ENCODE assay signal across 18 cellular contexts in genomic region chr3:129006864-129007263, GRCh38. TPM values are rescaled to one million over a fixed set of nuclear protein-coding genes. Genes with fewer than 3 reads are reported as not detected.
DNase-seq lines count a peak whose midpoint lies in the region; ATAC-seq and TF ChIP-seq lines count a peak whose summit lies in the region.
"Had no signal": no experiment of that assay in that cellular context is flagged by ENCODE, and none has a peak within 500 bp of the region (broad histone marks: within the 10 kb centered on the region; RNA-seq: fewer than 3 reads in every experiment).

No MANE protein-coding gene starts in this region.

- H3K27me3 ChIP-seq in MM.1S (replicated peaks; ENCODE audit: insufficient read depth, low read length), result peaks cover 17% of the 10 kb centered on the region
- H3K27me3 ChIP-seq in gastroesophageal sphincter, result peaks cover 54% of the 10 kb centered on the region
- H3K27me3 ChIP-seq in stomach, result peaks cover 2 to 24% (median 18%) of the 10 kb centered on the region in 3 donors
- peaks cover 22% of the 10 kb centered on the region for H3K27me3 ChIP-seq in trophoblast cell (ENCODE audit: insufficient read depth, low read length)

- no peak overlapping the region for H3K18ac ChIP-seq in trophoblast cell (ENCODE audit: low read length)

- H2AK5ac ChIP-seq in trophoblast cell (ENCODE audit: low read length), result no peak overlapping the region

- H4K20me1 ChIP-seq in MM.1S (ENCODE audit: insufficient read depth, low read length), result no peaks in the 10 kb centered on the region

- no peak overlapping the region for H2BK5ac ChIP-seq in trophoblast cell (ENCODE audit: low read depth, low read length, poor library complexity)

- H3K4me2 ChIP-seq in MM.1S (ENCODE audit: low read depth, low read length) (no peak overlapping the region), trophoblast cell (ENCODE audit: low read length) (no peak overlapping the region)

- H3K4ac ChIP-seq in trophoblast cell (ENCODE audit: low read depth, low read length), result no peak overlapping the region

- no peak for ATAC-seq in gastroesophageal sphincter
- ATAC-seq: GM12878 had no signal

- no peak overlapping the region for H2BK12ac ChIP-seq in trophoblast cell (ENCODE audit: low read length)

- no peaks in the 10 kb centered on the region for H3K9me3 ChIP-seq in MM.1S (replicated peaks; ENCODE audit: insufficient read depth, low read length)
- H3K9me3 ChIP-seq in gastroesophageal sphincter, result no peaks in the 10 kb centered on the region
- no peaks in the 10 kb centered on the region for H3K9me3 ChIP-seq in stomach
- H3K9me3 ChIP-seq in trophoblast cell (ENCODE audit: insufficient read depth, low read depth, low read length), result peaks cover 13% of the 10 kb centered on the region
- H3K9me3 ChIP-seq: Peyer's patch had no signal

- no peak overlapping the region for H3K23ac ChIP-seq in trophoblast cell (ENCODE audit: low read length)

- no peaks in the 10 kb centered on the region for H3F3A ChIP-seq in MM.1S (ENCODE audit: insufficient read depth, low read length)

- H2AFZ ChIP-seq in MM.1S (ENCODE audit: low read length), result no peak overlapping the region
- no peak overlapping the region for H2AFZ ChIP-seq in trophoblast cell (ENCODE audit: insufficient read depth, low read length, poor library complexity)

- H4K91ac ChIP-seq in trophoblast cell (ENCODE audit: low read depth, low read length), result no peak overlapping the region

- TF ChIP-seq EP300 in gastroesophageal sphincter (IDR thresholded peaks at IDR 0.05), result no peak
- TF ChIP-seq EP300 in stomach (IDR thresholded peaks at IDR 0.05), result no peak

- TF ChIP-seq POLR2A in gastroesophageal sphincter (IDR thresholded peaks at IDR 0.05) (no peak), stomach (IDR thresholded peaks at IDR 0.05) (no peak)

- H3K9ac ChIP-seq in MM.1S (ENCODE audit: low read length), result no peak overlapping the region
- no peak overlapping the region for H3K9ac ChIP-seq in trophoblast cell (ENCODE audit: low read length)

- H3K4me3 ChIP-seq in MM.1S (ENCODE audit: low read length) (no peak overlapping the region), gastroesophageal sphincter (no peak overlapping the region), stomach (no peak overlapping the region), trophoblast cell (ENCODE audit: low read depth, low read length) (no peak overlapping the region)
- H3K4me3 ChIP-seq: GM12878, Peyer's patch had no signal

- peak; percentile 8 for DNase-seq in D341Med (ENCODE audit: low spot score)
- peak; percentile 58 for DNase-seq in MM.1S
- no peak for DNase-seq in stomach
- no peak for DNase-seq in RKO (ENCODE audit: low spot score)
- no peak for DNase-seq in trophoblast cell
- DNase-seq in SK-N-DZ (ENCODE audit: low spot score), result no peak
- DNase-seq: GDM1, GOT3, KBM-7, NCI-H1092 treated with DMSO at 0.1 percent for 48 hours, NCI-H1694, NCI-H510A treated with DMSO at 0.1 percent for 48 hours, Peyer's patch, SHP77 treated with DMSO at 0.1 percent for 48 hours had no signal

- H2BK120ac ChIP-seq in trophoblast cell (ENCODE audit: insufficient read depth, low read length, poor library complexity), result no peak overlapping the region

- H4K8ac ChIP-seq in trophoblast cell (ENCODE audit: low read depth, low read length), result no peak overlapping the region

- intact Hi-C loops in stomach (cut with DNase I; ENCODE audit: low total_unique reads), result no loop called here

- H3K79me2 ChIP-seq in MM.1S (ENCODE audit: low read length), result no peaks in the 10 kb centered on the region
- no peaks in the 10 kb centered on the region for H3K79me2 ChIP-seq in trophoblast cell (ENCODE audit: control insufficient read depth, insufficient read depth, low read length, poor library complexity)

- H3K9me2 ChIP-seq in MM.1S (replicated peaks; ENCODE audit: insufficient read depth, low read length), result no peaks in the 10 kb centered on the region

- H3K4me1 ChIP-seq in MM.1S (ENCODE audit: low read length) (peaks cover 29% of the 10 kb centered on the region), gastroesophageal sphincter (peaks cover 0 to 75% (median 29%) of the 10 kb centered on the region in 3 donors), stomach (peaks cover 39 to 61% (median 50%) of the 10 kb centered on the region in 4 donors), trophoblast cell (ENCODE audit: control insufficient read depth in 1 of 2, insufficient read depth in 2 of 2, low read length in 2 of 2) (peaks cover 0 to 9% of the 10 kb centered on the region in 2 experiments)

- H3K27ac ChIP-seq in MM.1S (ENCODE audit: low read length) (no peak overlapping the region), gastroesophageal sphincter (peak overlapping the region in 3 of 4 donors; percentile 16 to 63 (median 60)), stomach (peak overlapping the region in 3 of 5 donors; percentile 10 to 40 (median 12)), trophoblast cell (ENCODE audit: low read depth, low read length) (no peak overlapping the region)

- WGBS in gastroesophageal sphincter (ENCODE audit: low coverage in 1 of 2), 2 donors, result 80 to 100% methylated on average over 1 to 2 of the region's 3 CpGs
- WGBS in stomach, 5 donors, result 76 to 94% (median 87%) methylated on average over 1 to 3 of the region's 3 CpGs
- no CpG with 5 or more reads among the region's 3 CpGs for WGBS in trophoblast cell (ENCODE audit: extremely low coverage, insufficient coverage, insufficient read length)

- H3K14ac ChIP-seq in trophoblast cell (ENCODE audit: low read length), result no peak overlapping the region

- no peaks in the 10 kb centered on the region for H3K79me1 ChIP-seq in trophoblast cell (ENCODE audit: low read length)

- no peak overlapping the region for H4K12ac ChIP-seq in trophoblast cell (ENCODE audit: low read depth, low read length)

- TF ChIP-seq CTCF in MM.1S (IDR thresholded peaks at IDR 0.05; ENCODE audit: low read length) (no peak), gastroesophageal sphincter (IDR thresholded peaks at IDR 0.05) (no peak), stomach (IDR thresholded peaks at IDR 0.05) (no peak)

- H3K36me3 ChIP-seq in MM.1S (replicated peaks; ENCODE audit: insufficient read depth, low read length) (no peaks in the 10 kb centered on the region), gastroesophageal sphincter (no peaks in the 10 kb centered on the region), stomach (peaks cover 0 to 5% (median 0%) of the 10 kb centered on the region in 4 donors), trophoblast cell (ENCODE audit: control insufficient read depth in 1 of 2, insufficient read depth in 2 of 2, low read length in 2 of 2) (no peaks in the 10 kb centered on the region)
- H3K36me3 ChIP-seq: Peyer's patch had no signal

RNA-seq across cellular contexts. Expression of gene EFCC1, which starts 5.8 kb away (rescaled TPM):
- 10 to 100 TPM in 1 of 4 donors, 1 to 10 TPM in 3; 4.8 to 10.3 (median 6.5) TPM for total RNA-seq in gastroesophageal sphincter
- total RNA-seq in stomach, result 10 to 100 TPM in 3 of 5 donors, 1 to 10 TPM in 2; 1.0 to 13.9 (median 10.3) TPM
- 10 to 100 TPM in 1 of 3 donors, 1 to 10 TPM in 2; 3.4 to 10.7 (median 8.2) TPM for polyA plus RNA-seq in stomach
- not detected in 2 replicates for polyA plus RNA-seq in trophoblast cell (2013)
- not detected in 2 replicates for polyA plus RNA-seq in SK-N-DZ (2014; cell fraction: cytosol; rRNA removed)
- not detected in 2 replicates for polyA plus RNA-seq in SK-N-DZ (2014; cell fraction: nucleus; rRNA removed)
- total RNA-seq: GM12878, MCF 10A had no signal
- polyA plus RNA-seq: BJ, GM12878 had no signal

RNA-seq across cellular contexts. Expression of gene CFAP92, which starts 13.0 kb away (rescaled TPM):
- 1 to 10 TPM in 3 of 4 donors, under 1 TPM in 1; 0.96 to 3.3 (median 2.3) TPM for total RNA-seq in gastroesophageal sphincter
- total RNA-seq in stomach, result 10 to 100 TPM in 1 of 5 donors, 1 to 10 TPM in 3, under 1 TPM in 1; 0.87 to 13.4 (median 5.2) TPM
- 1 to 10 TPM in 1 of 3 donors, under 1 TPM in 2; 0.50 to 2.7 (median 0.70) TPM for polyA plus RNA-seq in stomach
- polyA plus RNA-seq in trophoblast cell (2013), result 0.10 and 0.15 TPM in 2 replicates
- polyA plus RNA-seq in SK-N-DZ (2014; cell fraction: cytosol; rRNA removed), result 0.06 TPM in 1 of 2 replicates, not detected in the other
- 0.62 TPM in 1 of 2 replicates, not detected in the other for polyA plus RNA-seq in SK-N-DZ (2014; cell fraction: nucleus; rRNA removed)
- total RNA-seq: GM12878 had no signal
- polyA plus RNA-seq: BJ had no signal

RNA-seq across cellular contexts. Expression of gene GP9, which starts 53.7 kb away (rescaled TPM):
- total RNA-seq in gastroesophageal sphincter (not detected), stomach (not detected)
- not detected for polyA plus RNA-seq in stomach
- polyA plus RNA-seq in trophoblast cell (2013), result not detected in 2 replicates
- polyA plus RNA-seq in SK-N-DZ (2014; cell fraction: cytosol; rRNA removed), result not detected in 2 replicates
- not detected in 2 replicates for polyA plus RNA-seq in SK-N-DZ (2014; cell fraction: nucleus; rRNA removed)
- total RNA-seq: GM12878, MCF 10A, Peyer's patch had no signal
- polyA plus RNA-seq: BJ had no signal

Comparison
In these comparisons a context has a peak if more than half of its experiments do, and no peak if none do; other contexts are left out.
1. DNase-seq: peak in D341Med (single experiment) and MM.1S (single experiment); none in stomach (single experiment), RKO (single experiment), trophoblast cell (0 of 2) and SK-N-DZ (single experiment).
2. H3K27ac ChIP-seq: peak in gastroesophageal sphincter (3 of 4) and stomach (3 of 5); none in MM.1S (single experiment) and trophoblast cell (single experiment).